1 cellular context compared by ENCODE assay signal in genomic region chr9:132406554-132407122, GRCh38.
TF ChIP-seq lines count a peak whose summit lies in the region.

A gene with protein sequence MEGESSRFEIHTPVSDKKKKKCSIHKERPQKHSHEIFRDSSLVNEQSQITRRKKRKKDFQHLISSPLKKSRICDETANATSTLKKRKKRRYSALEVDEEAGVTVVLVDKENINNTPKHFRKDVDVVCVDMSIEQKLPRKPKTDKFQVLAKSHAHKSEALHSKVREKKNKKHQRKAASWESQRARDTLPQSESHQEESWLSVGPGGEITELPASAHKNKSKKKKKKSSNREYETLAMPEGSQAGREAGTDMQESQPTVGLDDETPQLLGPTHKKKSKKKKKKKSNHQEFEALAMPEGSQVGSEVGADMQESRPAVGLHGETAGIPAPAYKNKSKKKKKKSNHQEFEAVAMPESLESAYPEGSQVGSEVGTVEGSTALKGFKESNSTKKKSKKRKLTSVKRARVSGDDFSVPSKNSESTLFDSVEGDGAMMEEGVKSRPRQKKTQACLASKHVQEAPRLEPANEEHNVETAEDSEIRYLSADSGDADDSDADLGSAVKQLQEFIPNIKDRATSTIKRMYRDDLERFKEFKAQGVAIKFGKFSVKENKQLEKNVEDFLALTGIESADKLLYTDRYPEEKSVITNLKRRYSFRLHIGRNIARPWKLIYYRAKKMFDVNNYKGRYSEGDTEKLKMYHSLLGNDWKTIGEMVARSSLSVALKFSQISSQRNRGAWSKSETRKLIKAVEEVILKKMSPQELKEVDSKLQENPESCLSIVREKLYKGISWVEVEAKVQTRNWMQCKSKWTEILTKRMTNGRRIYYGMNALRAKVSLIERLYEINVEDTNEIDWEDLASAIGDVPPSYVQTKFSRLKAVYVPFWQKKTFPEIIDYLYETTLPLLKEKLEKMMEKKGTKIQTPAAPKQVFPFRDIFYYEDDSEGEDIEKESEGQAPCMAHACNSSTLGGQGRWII (minus strand): TSS chr9:132406840. CDS start chr9:132402821, 4,019 bp downstream.

TF ChIP-seq in GM12878, 131 proteins besides CTCF, POLR2A, EP300 and RAD21 (continued from another document and continues in another):
- TF ChIP-seq, protein P1, sequence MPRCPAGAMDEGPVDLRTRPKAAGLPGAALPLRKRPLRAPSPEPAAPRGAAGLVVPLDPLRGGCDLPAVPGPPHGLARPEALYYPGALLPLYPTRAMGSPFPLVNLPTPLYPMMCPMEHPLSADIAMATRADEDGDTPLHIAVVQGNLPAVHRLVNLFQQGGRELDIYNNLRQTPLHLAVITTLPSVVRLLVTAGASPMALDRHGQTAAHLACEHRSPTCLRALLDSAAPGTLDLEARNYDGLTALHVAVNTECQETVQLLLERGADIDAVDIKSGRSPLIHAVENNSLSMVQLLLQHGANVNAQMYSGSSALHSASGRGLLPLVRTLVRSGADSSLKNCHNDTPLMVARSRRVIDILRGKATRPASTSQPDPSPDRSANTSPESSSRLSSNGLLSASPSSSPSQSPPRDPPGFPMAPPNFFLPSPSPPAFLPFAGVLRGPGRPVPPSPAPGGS (IDR thresholded peaks at IDR 0.05; ENCODE audit: borderline replicate concordance, insufficient read depth, low read depth, low read length, poor library complexity, severe bottlenecking) = no peak
- TF ChIP-seq NRF1 (conservative IDR thresholded peaks at IDR 0.05; ENCODE audit: low read depth, low read length) (no peak), SREBF2 (IDR thresholded peaks at IDR 0.05; ENCODE audit: low read length) (peak; percentile 38; the same call in 1 of the 2 replicates), BCLAF1 (IDR thresholded peaks at IDR 0.05) (no peak), ZNF274 (IDR thresholded peaks at IDR 0.05; ENCODE audit: insufficient read depth, insufficient read length) (no peak), YY1 (IDR thresholded peaks at IDR 0.05; ENCODE audit: low read depth, low read length) (peak; percentile 81), REST (IDR thresholded peaks at IDR 0.05; ENCODE audit: low read depth, low read length) (no peak), TCF12 (IDR thresholded peaks at IDR 0.05; ENCODE audit: low read depth, low read length) (peak; percentile 41; the same call in 1 of the 2 replicates), NR2C1 (IDR thresholded peaks at IDR 0.05) (peak; percentile 95), CHD4 (IDR thresholded peaks at IDR 0.05) (no peak), KLF5 (IDR thresholded peaks at IDR 0.05; ENCODE audit: partially characterized antibody) (no peak), ZBTB4 (CRISPR knock-in tag; IDR thresholded peaks at IDR 0.05) (no peak), PAX8 (IDR thresholded peaks at IDR 0.05) (no peak), RCOR1 (conservative IDR thresholded peaks at IDR 0.05; ENCODE audit: low read depth, low read length) (no peak), ATF7 (IDR thresholded peaks at IDR 0.05; ENCODE audit: low read depth) (peak; percentile 35; the same call in 1 of the 2 replicates), JUNB (IDR thresholded peaks at IDR 0.05) (no peak), SMAD5 (IDR thresholded peaks at IDR 0.05; ENCODE audit: low read depth) (peak; percentile 59; the same call in 1 of the 2 replicates), GABPA (IDR thresholded peaks at IDR 0.05; ENCODE audit: low read depth) (peak; percentile 97), CHD2 (IDR thresholded peaks at IDR 0.05; ENCODE audit: borderline replicate concordance, low read depth, low read length) (no peak; the same call in 1 of the 2 replicates), CBX5 (IDR thresholded peaks at IDR 0.05; ENCODE audit: low read depth) (no peak), CREB1 (IDR thresholded peaks at IDR 0.05; ENCODE audit: low read depth) (peak; percentile 91), E2F8 (IDR thresholded peaks at IDR 0.05; ENCODE audit: low read depth, partially characterized antibody) (peak; percentile 92), RFX5 (IDR thresholded peaks at IDR 0.05; ENCODE audit: low read depth, low read length) (no peak), NR2C2 (IDR thresholded peaks at IDR 0.05; ENCODE audit: borderline replicate concordance, control insufficient read depth, insufficient read length, low read depth) (no peak), TCF7 (IDR thresholded peaks at IDR 0.05; ENCODE audit: borderline replicate concordance) (no peak; the same call in 1 of the 2 replicates)
- TF ChIP-seq, protein P2, sequence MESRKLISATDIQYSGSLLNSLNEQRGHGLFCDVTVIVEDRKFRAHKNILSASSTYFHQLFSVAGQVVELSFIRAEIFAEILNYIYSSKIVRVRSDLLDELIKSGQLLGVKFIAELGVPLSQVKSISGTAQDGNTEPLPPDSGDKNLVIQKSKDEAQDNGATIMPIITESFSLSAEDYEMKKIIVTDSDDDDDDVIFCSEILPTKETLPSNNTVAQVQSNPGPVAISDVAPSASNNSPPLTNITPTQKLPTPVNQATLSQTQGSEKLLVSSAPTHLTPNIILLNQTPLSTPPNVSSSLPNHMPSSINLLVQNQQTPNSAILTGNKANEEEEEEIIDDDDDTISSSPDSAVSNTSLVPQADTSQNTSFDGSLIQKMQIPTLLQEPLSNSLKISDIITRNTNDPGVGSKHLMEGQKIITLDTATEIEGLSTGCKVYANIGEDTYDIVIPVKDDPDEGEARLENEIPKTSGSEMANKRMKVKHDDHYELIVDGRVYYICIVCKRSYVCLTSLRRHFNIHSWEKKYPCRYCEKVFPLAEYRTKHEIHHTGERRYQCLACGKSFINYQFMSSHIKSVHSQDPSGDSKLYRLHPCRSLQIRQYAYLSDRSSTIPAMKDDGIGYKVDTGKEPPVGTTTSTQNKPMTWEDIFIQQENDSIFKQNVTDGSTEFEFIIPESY (IDR thresholded peaks at IDR 0.05) = no peak
- TF ChIP-seq, protein P3, sequence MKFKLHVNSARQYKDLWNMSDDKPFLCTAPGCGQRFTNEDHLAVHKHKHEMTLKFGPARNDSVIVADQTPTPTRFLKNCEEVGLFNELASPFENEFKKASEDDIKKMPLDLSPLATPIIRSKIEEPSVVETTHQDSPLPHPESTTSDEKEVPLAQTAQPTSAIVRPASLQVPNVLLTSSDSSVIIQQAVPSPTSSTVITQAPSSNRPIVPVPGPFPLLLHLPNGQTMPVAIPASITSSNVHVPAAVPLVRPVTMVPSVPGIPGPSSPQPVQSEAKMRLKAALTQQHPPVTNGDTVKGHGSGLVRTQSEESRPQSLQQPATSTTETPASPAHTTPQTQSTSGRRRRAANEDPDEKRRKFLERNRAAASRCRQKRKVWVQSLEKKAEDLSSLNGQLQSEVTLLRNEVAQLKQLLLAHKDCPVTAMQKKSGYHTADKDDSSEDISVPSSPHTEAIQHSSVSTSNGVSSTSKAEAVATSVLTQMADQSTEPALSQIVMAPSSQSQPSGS (IDR thresholded peaks at IDR 0.05; ENCODE audit: low read length) = no peak
- TF ChIP-seq, protein P4, sequence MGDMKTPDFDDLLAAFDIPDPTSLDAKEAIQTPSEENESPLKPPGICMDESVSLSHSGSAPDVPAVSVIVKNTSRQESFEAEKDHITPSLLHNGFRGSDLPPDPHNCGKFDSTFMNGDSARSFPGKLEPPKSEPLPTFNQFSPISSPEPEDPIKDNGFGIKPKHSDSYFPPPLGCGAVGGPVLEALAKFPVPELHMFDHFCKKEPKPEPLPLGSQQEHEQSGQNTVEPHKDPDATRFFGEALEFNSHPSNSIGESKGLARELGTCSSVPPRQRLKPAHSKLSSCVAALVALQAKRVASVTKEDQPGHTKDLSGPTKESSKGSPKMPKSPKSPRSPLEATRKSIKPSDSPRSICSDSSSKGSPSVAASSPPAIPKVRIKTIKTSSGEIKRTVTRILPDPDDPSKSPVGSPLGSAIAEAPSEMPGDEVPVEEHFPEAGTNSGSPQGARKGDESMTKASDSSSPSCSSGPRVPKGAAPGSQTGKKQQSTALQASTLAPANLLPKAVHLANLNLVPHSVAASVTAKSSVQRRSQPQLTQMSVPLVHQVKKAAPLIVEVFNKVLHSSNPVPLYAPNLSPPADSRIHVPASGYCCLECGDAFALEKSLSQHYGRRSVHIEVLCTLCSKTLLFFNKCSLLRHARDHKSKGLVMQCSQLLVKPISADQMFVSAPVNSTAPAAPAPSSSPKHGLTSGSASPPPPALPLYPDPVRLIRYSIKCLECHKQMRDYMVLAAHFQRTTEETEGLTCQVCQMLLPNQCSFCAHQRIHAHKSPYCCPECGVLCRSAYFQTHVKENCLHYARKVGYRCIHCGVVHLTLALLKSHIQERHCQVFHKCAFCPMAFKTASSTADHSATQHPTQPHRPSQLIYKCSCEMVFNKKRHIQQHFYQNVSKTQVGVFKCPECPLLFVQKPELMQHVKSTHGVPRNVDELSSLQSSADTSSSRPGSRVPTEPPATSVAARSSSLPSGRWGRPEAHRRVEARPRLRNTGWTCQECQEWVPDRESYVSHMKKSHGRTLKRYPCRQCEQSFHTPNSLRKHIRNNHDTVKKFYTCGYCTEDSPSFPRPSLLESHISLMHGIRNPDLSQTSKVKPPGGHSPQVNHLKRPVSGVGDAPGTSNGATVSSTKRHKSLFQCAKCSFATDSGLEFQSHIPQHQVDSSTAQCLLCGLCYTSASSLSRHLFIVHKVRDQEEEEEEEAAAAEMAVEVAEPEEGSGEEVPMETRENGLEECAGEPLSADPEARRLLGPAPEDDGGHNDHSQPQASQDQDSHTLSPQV (IDR thresholded peaks at IDR 0.05) = no peak
